ENCODE assay signal across 8 cellular contexts in genomic region chr7:139731802-139732470, GRCh38. TPM values are rescaled to one million over a fixed set of nuclear protein-coding genes. Genes with fewer than 3 reads are reported as not detected.
DNase-seq lines count a peak whose midpoint lies in the region; ATAC-seq and TF ChIP-seq lines count a peak whose summit lies in the region.

No MANE protein-coding gene starts in this region.

- H3K27ac ChIP-seq in liver (ENCODE audit: low read depth in 1 of 2, low read length in 2 of 2) (peak overlapping the region; percentile 73 to 88), thyroid gland (peak overlapping the region; percentile 80 to 83 (median 82))

- H3K36me3 ChIP-seq in liver (ENCODE audit: control insufficient read depth in 4 of 4, insufficient read depth in 3 of 4, low read depth in 1 of 4, low read length in 3 of 4) (no peaks in the 10 kb centered on the region), thyroid gland (no peaks in the 10 kb centered on the region)

- peak; percentile 32 to 66 for TF ChIP-seq RAD21 in liver (IDR thresholded peaks at IDR 0.05)

- H3K4me3 ChIP-seq in cardiac fibroblast (replicated peaks in 1 of 2; ENCODE audit: low read depth in 2 of 2, low read length in 2 of 2) (peak overlapping the region in 1 of 2 donors; percentile 12), liver (ENCODE audit: low read depth in 1 of 3, low read length in 3 of 3) (peak overlapping the region in 2 of 3 donors; percentile 27 to 37), thyroid gland (replicated peaks in 1 of 3) (no peak overlapping the region)

- TF ChIP-seq POLR2A in thyroid gland (IDR thresholded peaks at IDR 0.05), result no peak

- H3K9me3 ChIP-seq in liver (ENCODE audit: control insufficient read depth in 4 of 4, low read length in 3 of 4) (no peaks in the 10 kb centered on the region), thyroid gland (no peaks in the 10 kb centered on the region)

- peak; percentile 74 for DNase-seq in DMS53 (lab: John Stamatoyannopoulos, UW)
- DNase-seq in NCI-H345 (lab: John Stamatoyannopoulos, UW), result peak; percentile 55
- peak; percentile 97 to 98 for DNase-seq in cardiac fibroblast (ENCODE audit: low read depth in 2 of 2)
- DNase-seq in thyroid gland, result peak; percentile 95 to 96
- DNase-seq in NK-92 treated with Interleukin-12 subunit alpha and Interleukin-12 subunit beta, amount 100 ng/mL, for 24 hours (lab: John Stamatoyannopoulos, UW), result no peak

- peaks cover 8 to 62% (median 47%) of the 10 kb centered on the region in 4 donors for H3K4me1 ChIP-seq in liver (ENCODE audit: control insufficient read depth in 4 of 4, insufficient read depth in 4 of 4, low read length in 3 of 4)
- peaks cover 39 to 62% of the 10 kb centered on the region in 2 donors for H3K4me1 ChIP-seq in thyroid gland

- TF ChIP-seq CTCF in cardiac fibroblast (IDR thresholded peaks at IDR 0.05; ENCODE audit: low read depth, low read length) (no peak), liver (IDR thresholded peaks at IDR 0.05; ENCODE audit: low read depth, low read length, missing input control) (no peak), thyroid gland (IDR thresholded peaks at IDR 0.05) (no peak)

- intact Hi-C loops in thyroid gland (cut with DNase I), result no loop called here

- H3K9ac ChIP-seq in liver (ENCODE audit: low read depth in 1 of 2, low read length in 2 of 2), result peak overlapping the region in 1 of 2 donors; percentile 55

- H3K27me3 ChIP-seq in liver (ENCODE audit: control insufficient read depth in 4 of 4, insufficient read depth in 4 of 4, low read length in 3 of 4) (no peaks in the 10 kb centered on the region), thyroid gland (no peaks in the 10 kb centered on the region)

- ATAC-seq in HG03039 (IDR thresholded peaks at IDR 0.05; ENCODE audit: unreplicated experiment) (no peak), GM18867 (IDR thresholded peaks at IDR 0.05; ENCODE audit: unreplicated experiment) (no peak)

- 16% methylated on average over 9 of the region's 9 CpGs for WGBS in liver
- 25 to 35% methylated on average over 9 of the region's 9 CpGs for WGBS in thyroid gland, 2 donors

TF ChIP-seq in liver, 16 proteins besides CTCF, POLR2A, EP300 and RAD21:
- peak; percentile 28 for TF ChIP-seq NR2F2 (IDR thresholded peaks at IDR 0.05)
- TF ChIP-seq REST (IDR thresholded peaks at IDR 0.05), result peak; percentile 65
- peak; percentile 68 to 76 for TF ChIP-seq HNF4A (conservative IDR thresholded peaks at IDR 0.05)
- peak in 1 of 2 donors; percentile 36 for TF ChIP-seq EGR1 (IDR thresholded peaks at IDR 0.05; ENCODE audit: low read depth in 2 of 2)
- TF ChIP-seq FOXA1 (IDR thresholded peaks at IDR 0.05), result peak; percentile 51
- TF ChIP-seq GABPA (IDR thresholded peaks at IDR 0.05 in 1 of 2, conservative IDR thresholded peaks at IDR 0.05 in 1 of 2), result no peak
- peak; percentile 69 for TF ChIP-seq MAX (IDR thresholded peaks at IDR 0.05)
- TF ChIP-seq RXRA (IDR thresholded peaks at IDR 0.05), result peak; percentile 69 to 87
- TF ChIP-seq ZBTB33 (IDR thresholded peaks at IDR 0.05), result peak; percentile 34
- no peak for TF ChIP-seq TAF1 (conservative IDR thresholded peaks at IDR 0.05)
- TF ChIP-seq, protein P1, sequence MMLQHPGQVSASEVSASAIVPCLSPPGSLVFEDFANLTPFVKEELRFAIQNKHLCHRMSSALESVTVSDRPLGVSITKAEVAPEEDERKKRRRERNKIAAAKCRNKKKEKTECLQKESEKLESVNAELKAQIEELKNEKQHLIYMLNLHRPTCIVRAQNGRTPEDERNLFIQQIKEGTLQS (IDR thresholded peaks at IDR 0.05), result peak; percentile 95
- peak; percentile 82 for TF ChIP-seq YY1 (IDR thresholded peaks at IDR 0.05)
- peak; percentile 83 for TF ChIP-seq SP1 (IDR thresholded peaks at IDR 0.05)
- peak; percentile 99 to 100 for TF ChIP-seq JUND (IDR thresholded peaks at IDR 0.05)
- peak; percentile 43 for TF ChIP-seq FOXA2 (IDR thresholded peaks at IDR 0.05)
- TF ChIP-seq HNF4G (IDR thresholded peaks at IDR 0.05), result peak; percentile 23

RNA-seq across cellular contexts. Expression of gene HIPK2, which starts 45.9 kb away (rescaled TPM):
- total RNA-seq in liver (10 to 100 TPM; 13.1 to 48.8 TPM), thyroid gland (10 to 100 TPM; 31.3 to 58.5 (median 41.0) TPM)
- 10 to 100 TPM; 15.1 to 18.1 TPM for polyA plus RNA-seq in liver

Comparison
In these comparisons a context has a peak if more than half of its experiments do, and no peak if none do; other contexts are left out.
1. H3K4me3 ChIP-seq: peak in liver (2 of 3); none in thyroid gland (0 of 3).